13 cellular contexts compared by ENCODE assay signal in the genomic region with DNA sequence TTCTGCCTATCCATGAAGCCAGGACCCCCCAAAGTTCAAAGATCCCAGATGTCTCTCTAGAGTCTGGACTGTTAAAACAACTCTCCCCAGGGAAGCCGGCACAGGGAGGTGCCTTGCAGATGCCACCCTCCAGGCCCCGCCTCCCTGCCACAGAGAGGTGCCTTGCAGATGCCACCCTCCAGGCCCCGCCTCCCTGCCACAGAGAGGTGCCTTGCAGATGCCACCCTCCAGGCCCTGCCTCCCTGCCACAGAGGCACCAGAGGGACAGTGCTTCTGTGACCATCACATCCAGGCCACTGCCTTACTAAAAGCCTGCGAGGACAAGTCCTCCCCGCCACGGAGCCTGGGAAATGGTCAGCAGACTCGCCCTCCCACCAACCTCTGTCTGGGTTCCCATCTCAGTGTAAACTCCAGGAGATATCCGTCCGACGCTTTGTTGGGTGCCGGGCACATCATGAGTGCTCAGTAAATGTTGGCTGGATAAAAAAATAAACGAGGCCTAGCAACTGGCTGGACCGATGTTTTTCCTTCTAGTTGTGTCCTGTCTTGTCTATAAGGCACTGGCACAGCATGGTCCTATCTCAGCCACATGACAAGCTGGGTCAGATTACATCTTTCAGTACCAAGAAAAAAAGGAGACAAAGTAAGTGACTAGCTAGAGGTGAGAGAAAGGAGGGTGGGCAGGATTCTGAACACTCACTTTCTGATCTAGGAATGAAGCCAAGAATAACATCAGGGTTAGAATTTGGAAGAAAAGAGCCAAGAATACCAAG.
DNase-seq lines count a peak whose midpoint lies in the region; ATAC-seq, FAIRE-seq and TF ChIP-seq lines count a peak whose summit lies in the region.
"Had no signal": no experiment of that assay in that cellular context is flagged by ENCODE, and none has a peak within 500 bp of the region (broad histone marks: within the 10 kb centered on the region; RNA-seq: fewer than 3 reads in every experiment).

No MANE protein-coding gene starts in this region.

- POLR2A ChIA-PET in HEK293T (lab: Yijun Ruan, JAX) = no interaction called here

- TF ChIP-seq EP300 in tibial nerve (IDR thresholded peaks at IDR 0.05) = no peak

- no peak for ATAC-seq in GM19035 (IDR thresholded peaks at IDR 0.05; ENCODE audit: unreplicated experiment)

- H3K9me3 ChIP-seq in tibial nerve = no peaks in the 10 kb centered on the region
- H3K9me3 ChIP-seq: Peyer's patch had no signal

- CTCF ChIA-PET in HEK293T (lab: Yijun Ruan, JAX) = no interaction called here

- no peaks in the 10 kb centered on the region for H3K36me3 ChIP-seq in tibial nerve
- H3K36me3 ChIP-seq: Peyer's patch had no signal

- no peak overlapping the region for H3K27ac ChIP-seq in tibial nerve
- H3K27ac ChIP-seq: KMS-11, Peyer's patch had no signal

- DNase-seq in HEK293T (ENCODE audit: extremely low spot score) = peak; percentile 23
- DNase-seq in astrocyte of the spinal cord (ENCODE audit: low read depth, low spot score) = peak; percentile 41
- DNase-seq in skeletal muscle cell (ENCODE audit: low read depth) = peak; percentile 15
- no peak for DNase-seq in activated CD8-positive, alpha-beta memory T cell treated with anti-CD3 and anti-CD28 coated beads for 24 hours
- DNase-seq in C1 segment of cervical spinal cord (lab: John Stamatoyannopoulos, UW) = no peak
- no peak for DNase-seq in tibial nerve (ENCODE audit: low spot score in 2 of 2)
- DNase-seq: activated CD8-positive, alpha-beta memory T cell treated with anti-CD3 and anti-CD28 coated beads, Interleukin-2, amount 50 U/mL, for 48 hours; CD4-positive, alpha-beta T cell; Peyer's patch; T1000 had no signal

- in situ Hi-C loops in astrocyte of the spinal cord (cut with HindIII; ENCODE audit: low sequenced_read_pairs) = no loop called here

- H3K4me3 ChIP-seq in astrocyte of the spinal cord (ENCODE audit: low read depth, low read length) (no peak overlapping the region), skeletal muscle cell (ENCODE audit: low read depth, low read length) (no peak overlapping the region), tibial nerve (no peak overlapping the region)
- H3K4me3 ChIP-seq: Peyer's patch had no signal

- 82 to 83% methylated on average over 13 of the region's 13 CpGs for WGBS in tibial nerve, 2 donors

- H3K4me1 ChIP-seq in tibial nerve = peaks cover 0 to 10% (median 0%) of the 10 kb centered on the region in 4 donors
- H3K4me1 ChIP-seq: Peyer's patch had no signal

- no peaks in the 10 kb centered on the region for H3K27me3 ChIP-seq in tibial nerve
- H3K27me3 ChIP-seq: Peyer's patch had no signal

- TF ChIP-seq POLR2A in tibial nerve (IDR thresholded peaks at IDR 0.05) = no peak

- TF ChIP-seq CTCF in astrocyte of the spinal cord (IDR thresholded peaks at IDR 0.05; ENCODE audit: low read depth, low read length) (no peak), tibial nerve (IDR thresholded peaks at IDR 0.05) (no peak)

- FAIRE-seq in islet of Langerhans (lab: Jason Lieb, UNC) = peak; percentile 85

TF ChIP-seq in HEK293T, 16 proteins besides CTCF, POLR2A, EP300 and RAD21:
- TF ChIP-seq SP1 (IDR thresholded peaks at IDR 0.05) = no peak
- TF ChIP-seq ARNT (IDR thresholded peaks at IDR 0.05) = no peak
- TF ChIP-seq FOXK2 (IDR thresholded peaks at IDR 0.05) = no peak
- TF ChIP-seq HDGF (IDR thresholded peaks at IDR 0.05; ENCODE audit: borderline replicate concordance) = no peak
- no peak for TF ChIP-seq CTBP1 (IDR thresholded peaks at IDR 0.05; ENCODE audit: borderline replicate concordance)
- no peak for TF ChIP-seq L3MBTL2 (conservative IDR thresholded peaks at IDR 0.05)
- no peak for TF ChIP-seq PKNOX1 (IDR thresholded peaks at IDR 0.05)
- no peak for TF ChIP-seq NFRKB (IDR thresholded peaks at IDR 0.05)
- no peak for TF ChIP-seq LEF1 (IDR thresholded peaks at IDR 0.05; ENCODE audit: borderline replicate concordance)
- no peak for TF ChIP-seq TARDBP (IDR thresholded peaks at IDR 0.05)
- no peak for TF ChIP-seq FOXA1 (IDR thresholded peaks at IDR 0.05)
- TF ChIP-seq SUZ12 (IDR thresholded peaks at IDR 0.05) = no peak
- no peak for TF ChIP-seq FOXM1 (IDR thresholded peaks at IDR 0.05; ENCODE audit: borderline replicate concordance)
- TF ChIP-seq BHLHE40 (IDR thresholded peaks at IDR 0.05; ENCODE audit: borderline replicate concordance) = no peak

Comparison
In these comparisons a context has a peak if more than half of its experiments do, and no peak if none do; other contexts are left out.
1. DNase-seq: peak in HEK293T (single experiment), astrocyte of the spinal cord (single experiment) and skeletal muscle cell (single experiment); none in activated CD8-positive, alpha-beta memory T cell treated with anti-CD3 and anti-CD28 coated beads for 24 hours (single experiment), C1 segment of cervical spinal cord (0 of 14) and tibial nerve (0 of 2).